1 cellular context compared by ENCODE assay signal in genomic region chr14:42002139-42002538, GRCh38.
TF ChIP-seq lines count a peak whose summit lies in the region.

No MANE protein-coding gene starts in this region.

TF ChIP-seq in IMR-90, 13 proteins besides CTCF, POLR2A, EP300 and RAD21 (continued from another document):
- TF ChIP-seq USF2 (IDR thresholded peaks at IDR 0.05; ENCODE audit: low read depth, low read length) (no peak), RFX5 (IDR thresholded peaks at IDR 0.05; ENCODE audit: low read depth, low read length) (no peak)
